ENCODE assay signal across 1 cellular context in genomic region chr18:22933206-22933957, GRCh38.
TF ChIP-seq lines count a peak whose summit lies in the region.

RBBP8 (plus strand) TSS chr18:22933328; CDS start chr18:22936852, 3,524 bp downstream.

TF ChIP-seq in K562, 482 proteins besides CTCF, POLR2A, EP300 and RAD21 (continued from another document and continues in another):
- TF ChIP-seq DEAF1 (CRISPR knock-in tag; IDR thresholded peaks at IDR 0.05) (peak; percentile 38; the same call in 1 of the 2 replicates), TFE3 (CRISPR knock-in tag; IDR thresholded peaks at IDR 0.05) (no peak), PPARD (CRISPR knock-in tag; IDR thresholded peaks at IDR 0.05) (no peak), CREB1 (IDR thresholded peaks at IDR 0.05) (peak; percentile 93), CREB1 (CRISPR knock-in tag; IDR thresholded peaks at IDR 0.05) (peak; percentile 89), HIVEP1 (CRISPR knock-in tag; IDR thresholded peaks at IDR 0.05) (no peak), PATZ1 (CRISPR knock-in tag; IDR thresholded peaks at IDR 0.05; ENCODE audit: borderline replicate concordance) (no peak), MECOM (CRISPR knock-in tag; IDR thresholded peaks at IDR 0.05) (no peak), SMAD2 (IDR thresholded peaks at IDR 0.05; ENCODE audit: low read depth, low read length) (no peak), CLOCK (CRISPR knock-in tag; IDR thresholded peaks at IDR 0.05; ENCODE audit: borderline replicate concordance) (no peak), CEBPZ (IDR thresholded peaks at IDR 0.05; ENCODE audit: borderline replicate concordance, low read depth, low read length) (no peak), POLR2B (IDR thresholded peaks at IDR 0.05; ENCODE audit: low read depth, partially characterized antibody) (peak; percentile 77), HEY1 (CRISPR knock-in tag; IDR thresholded peaks at IDR 0.05; ENCODE audit: borderline replicate concordance) (no peak), THRB (CRISPR knock-in tag; conservative IDR thresholded peaks at IDR 0.05) (no peak), NUFIP1 (IDR thresholded peaks at IDR 0.05; ENCODE audit: partially characterized antibody) (no peak), ZNF699 (CRISPR knock-in tag; IDR thresholded peaks at IDR 0.05; ENCODE audit: insufficient replicate concordance) (no peak), POLR2H (tag; IDR thresholded peaks at IDR 0.05; ENCODE audit: low read depth) (peak; percentile 84), ZNF695 (CRISPR knock-in tag; IDR thresholded peaks at IDR 0.05) (no peak), TAL1 (IDR thresholded peaks at IDR 0.05) (no peak), HOXB6 (CRISPR knock-in tag; IDR thresholded peaks at IDR 0.05; ENCODE audit: borderline replicate concordance) (no peak), ZNF3 (CRISPR knock-in tag; IDR thresholded peaks at IDR 0.05) (no peak), ZNF398 (CRISPR knock-in tag; IDR thresholded peaks at IDR 0.05) (no peak), ZNF395 (CRISPR knock-in tag; IDR thresholded peaks at IDR 0.05) (0 out of 2 replicates have a peak, but pooled peaks have one; percentile 55), ZNF639 (CRISPR knock-in tag; conservative IDR thresholded peaks at IDR 0.05 in 1 of 2, IDR thresholded peaks at IDR 0.05 in 1 of 2) (no peak), ZNF121 (CRISPR knock-in tag; conservative IDR thresholded peaks at IDR 0.05) (no peak), ARID3A (IDR thresholded peaks at IDR 0.05; ENCODE audit: borderline replicate concordance, low read depth, low read length) (no peak), ARID4B (CRISPR knock-in tag; IDR thresholded peaks at IDR 0.05) (peak; percentile 5; the same call in 1 of the 2 replicates), TAF7 (tag; IDR thresholded peaks at IDR 0.05) (peak; percentile 48; the same call in 1 of the 2 replicates), KDM1A (IDR thresholded peaks at IDR 0.05) (peak in 1 of 2 experiments; percentile 43; a peak in 1 of 4 replicates)
